In genomic region chr11:37259734-37260133, GRCh38 we compare ENCODE assay signal across 20 cellular contexts.
"Had no signal": no experiment of that assay in that cellular context is flagged by ENCODE, and none has a peak within 500 bp of the region (broad histone marks: within the 10 kb centered on the region; RNA-seq: fewer than 3 reads in every experiment).

No MANE protein-coding gene starts in this region.

- DNase-seq: Karpas-422, KG1, MG63, NCI-H1092, NCI-H1105 treated with DMSO at 0.1 percent for 48 hours, NCI-H1436, NCI-H187, NCI-H2029, NCI-H2081 treated with DMSO at 0.1 percent for 48 hours, NCI-H2171, NCI-H345, NCI-H446 treated with DMSO at 0.1 percent for 48 hours, NCI-H510A treated with DMSO at 0.1 percent for 48 hours, NCI-H526, SHP77, SK-N-SH, SW 1271, T-cell had no signal

- H3K4me2 ChIP-seq: SK-N-SH had no signal

- ATAC-seq: T-cell had no signal

- H3K36me3 ChIP-seq: MG63 had no signal

- H3K9me3 ChIP-seq: MG63, SK-N-SH had no signal

- H3K9ac ChIP-seq: SK-N-SH had no signal

- H3K36me3 Mint-ChIP-seq: T-cell had no signal

- H3K4me3 Mint-ChIP-seq: T-cell; T-helper 1 cell treated with Interleukin-12 subunit alpha and Interleukin-12 subunit beta and Interleukin-4 antibody, amounts not matched to agents 30 μg/mL and 1 μg/mL, for 36 hours had no signal

- H3K27ac Mint-ChIP-seq: T-cell; T-helper 1 cell treated with Interleukin-12 subunit alpha and Interleukin-12 subunit beta and Interleukin-4 antibody, amounts not matched to agents 30 μg/mL and 1 μg/mL, for 36 hours had no signal

- H3K4me1 Mint-ChIP-seq: T-cell had no signal

- H3K4me3 ChIP-seq: MG63 had no signal

- H3K27me3 Mint-ChIP-seq: T-cell had no signal

- H3K27ac ChIP-seq: RWPE1 had no signal

- H3K27me3 ChIP-seq: MG63 had no signal
